ENCODE assay signal across 24 cellular contexts in the genomic region with DNA sequence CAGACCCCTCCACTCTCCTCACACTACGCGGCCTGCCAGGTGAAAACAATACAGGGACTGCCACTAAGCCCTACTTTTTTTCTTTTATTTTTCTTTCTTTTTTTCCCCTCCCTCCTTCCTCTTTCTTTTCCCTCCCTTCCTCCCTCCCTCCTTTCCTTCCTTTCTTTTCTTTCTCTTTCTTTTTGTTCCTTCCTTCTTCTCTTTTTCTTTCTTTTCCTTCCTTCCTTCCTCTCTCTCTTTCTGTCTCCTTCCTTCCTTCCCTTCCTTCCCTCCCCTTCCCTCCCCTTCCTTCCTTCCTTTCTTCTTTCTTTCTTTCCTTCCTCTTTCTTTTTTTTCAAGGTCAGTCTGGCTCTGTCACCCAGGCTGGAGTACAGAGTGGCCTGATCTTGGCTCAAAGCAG.
"Had no signal": no experiment of that assay in that cellular context is flagged by ENCODE, and none has a peak within 500 bp of the region (broad histone marks: within the 10 kb centered on the region; RNA-seq: fewer than 3 reads in every experiment).

No MANE protein-coding gene starts in this region.

- H3K36me3 ChIP-seq: colonic mucosa, gastrocnemius medialis, left lung, prostate gland, right atrium auricular region, sigmoid colon, tibial artery had no signal

- H3K36me3 Mint-ChIP-seq: naive thymus-derived CD8-positive, alpha-beta T cell; stimulated activated effector memory CD8-positive, alpha-beta T cell treated with anti-CD3 and anti-CD28 coated beads, Interleukin-12 subunit alpha, Interleukin-12 subunit beta, amount 100 ng/mL, for 72 hours; type B pancreatic cell had no signal

- H3K27me3 ChIP-seq: colonic mucosa, gastrocnemius medialis, left lung, right atrium auricular region, sigmoid colon, testis, tibial artery had no signal

- H3K9me3 ChIP-seq: colonic mucosa, gastrocnemius medialis, left lung, prostate gland, right atrium auricular region, sigmoid colon, testis, tibial artery had no signal

- H3K79me2 ChIP-seq: parathyroid adenoma had no signal

- H3K9me3 Mint-ChIP-seq: dendritic cell treated with granulocyte-macrophage colony-stimulating factor and Interleukin-4, amounts not matched to agents 40 ng/mL and 50 ng/mL, for 4 days; naive thymus-derived CD8-positive, alpha-beta T cell; stimulated activated effector memory CD8-positive, alpha-beta T cell treated with anti-CD3 and anti-CD28 coated beads, Interleukin-12 subunit alpha, Interleukin-12 subunit beta, amount 100 ng/mL, for 72 hours; type B pancreatic cell had no signal

- H3K27ac Mint-ChIP-seq: dendritic cell treated with granulocyte-macrophage colony-stimulating factor and Interleukin-4, amounts not matched to agents 40 ng/mL and 50 ng/mL, for 4 days; endodermal cell; naive thymus-derived CD8-positive, alpha-beta T cell; stimulated activated effector memory CD8-positive, alpha-beta T cell treated with anti-CD3 and anti-CD28 coated beads, Interleukin-12 subunit alpha, Interleukin-12 subunit beta, amount 100 ng/mL, for 72 hours; type B pancreatic cell had no signal

- H2AFZ ChIP-seq: parathyroid adenoma had no signal

- DNase-seq: colonic mucosa; effector CD8-positive, alpha-beta T cell; endodermal cell; foreskin fibroblast; gastrocnemius medialis; head of caudate nucleus; left cardiac atrium; left lung; naive thymus-derived CD8-positive, alpha-beta T cell; sigmoid colon; stimulated activated CD4-positive, alpha-beta T cell treated with anti-CD3 and anti-CD28 coated beads, Interleukin-2, amount 100 ng/mL, for 24 hours; stimulated activated CD4-positive, alpha-beta T cell treated with anti-CD3 and anti-CD28 coated beads, Interleukin-4, amount 100 ng/mL, for 24 hours; stimulated activated naive CD4-positive, alpha-beta T cell treated with Interleukin-2 at 50 U/mL for 16 hours; substantia nigra; testis; tibial artery had no signal

- H3K4me1 Mint-ChIP-seq: stimulated activated effector memory CD8-positive, alpha-beta T cell treated with anti-CD3 and anti-CD28 coated beads, Interleukin-12 subunit alpha, Interleukin-12 subunit beta, amount 100 ng/mL, for 72 hours had no signal

- H3K4me1 ChIP-seq: colonic mucosa, parathyroid adenoma, prostate gland, right atrium auricular region, sigmoid colon, tibial artery had no signal

- H3K4me3 ChIP-seq: colonic mucosa, gastrocnemius medialis, left lung, prostate gland, right atrium auricular region, sigmoid colon, testis, tibial artery had no signal

- H3K4me3 Mint-ChIP-seq: dendritic cell treated with granulocyte-macrophage colony-stimulating factor and Interleukin-4, amounts not matched to agents 40 ng/mL and 50 ng/mL, for 4 days; endodermal cell; naive thymus-derived CD8-positive, alpha-beta T cell; stimulated activated effector memory CD8-positive, alpha-beta T cell treated with anti-CD3 and anti-CD28 coated beads, Interleukin-12 subunit alpha, Interleukin-12 subunit beta, amount 100 ng/mL, for 72 hours; type B pancreatic cell had no signal

- H3K27ac ChIP-seq: colonic mucosa, epithelial cell of prostate, left lung, parathyroid adenoma, prostate gland, right atrium auricular region, sigmoid colon, tibial artery had no signal

- ATAC-seq: esophagus mucosa; gastrocnemius medialis; left cardiac atrium; left lung; naive thymus-derived CD8-positive, alpha-beta T cell; stimulated activated effector memory CD8-positive, alpha-beta T cell treated with anti-CD3 and anti-CD28 coated beads, Interleukin-12 subunit alpha, Interleukin-12 subunit beta, amount 100 ng/mL, for 72 hours had no signal
